ENCODE assay signal across 20 cellular contexts in genomic region chr19:5144545-5145179, GRCh38.
"Had no signal": no experiment of that assay in that cellular context is flagged by ENCODE, and none has a peak within 500 bp of the region (broad histone marks: within the 10 kb centered on the region; RNA-seq: fewer than 3 reads in every experiment).

No MANE protein-coding gene starts in this region.

- FAIRE-seq: urothelium cell line had no signal

- ATAC-seq: activated naive CD8-positive, alpha-beta T cell treated with anti-CD3 and anti-CD28 coated beads, Interleukin-2, amount 50 U/mL, for 24 hours; foreskin keratinocyte; left lobe of liver; stimulated activated naive CD8-positive, alpha-beta T cell treated with anti-CD3 and anti-CD28 coated beads, Interleukin-15, Interleukin-2, amounts not matched to agents 100 U/mL and 50 U/mL, for 24 hours; WTC11 had no signal

- H3K9me3 ChIP-seq: tibial artery had no signal

- H3K27ac ChIP-seq: brain microvascular endothelial cell, coronary artery, foreskin keratinocyte, tibial artery had no signal

- DNase-seq: activated CD4-positive, alpha-beta memory T cell treated with anti-CD3 and anti-CD28 coated beads, Interleukin-2, amount 10 ng/mL, durations not matched to agents 7 days and 5 days; activated CD4-positive, alpha-beta T cell treated with anti-CD3 and anti-CD28 coated beads for 4 hours; activated effector memory CD4-positive, alpha-beta T cell treated with Interleukin-2 at 50 U/mL for 16 hours; activated naive CD4-positive, alpha-beta T cell treated with anti-CD3 and anti-CD28 coated beads, Interleukin-2, amount 10 ng/mL, durations not matched to agents 7 days and 5 days; activated naive CD8-positive, alpha-beta T cell treated with anti-CD3 and anti-CD28 coated beads, Interleukin-2, amount 50 U/mL, for 24 hours; activated T-cell treated with anti-CD3 and anti-CD28 coated beads, Interleukin-2, amount 50 U/mL, for 48 hours; brain microvascular endothelial cell; foreskin keratinocyte; hypothalamus; islet precursor cell; mammary epithelial cell; midbrain; stimulated activated CD4-positive, alpha-beta T cell treated with anti-CD3 and anti-CD28 coated beads, Interleukin-1b, Interleukin-23, amount 100 ng/mL, for 48 hours; stimulated activated naive CD8-positive, alpha-beta T cell treated with anti-CD3 and anti-CD28 coated beads, Interleukin-15, Interleukin-2, amounts not matched to agents 100 U/mL and 50 U/mL, for 24 hours; substantia nigra had no signal

- H3K4me3 ChIP-seq: coronary artery, tibial artery had no signal

- H3K4me1 ChIP-seq: foreskin keratinocyte, tibial artery had no signal

- H3K27me3 ChIP-seq: brain microvascular endothelial cell, foreskin keratinocyte, tibial artery had no signal
